8 cellular contexts compared by ENCODE assay signal in the genomic region with DNA sequence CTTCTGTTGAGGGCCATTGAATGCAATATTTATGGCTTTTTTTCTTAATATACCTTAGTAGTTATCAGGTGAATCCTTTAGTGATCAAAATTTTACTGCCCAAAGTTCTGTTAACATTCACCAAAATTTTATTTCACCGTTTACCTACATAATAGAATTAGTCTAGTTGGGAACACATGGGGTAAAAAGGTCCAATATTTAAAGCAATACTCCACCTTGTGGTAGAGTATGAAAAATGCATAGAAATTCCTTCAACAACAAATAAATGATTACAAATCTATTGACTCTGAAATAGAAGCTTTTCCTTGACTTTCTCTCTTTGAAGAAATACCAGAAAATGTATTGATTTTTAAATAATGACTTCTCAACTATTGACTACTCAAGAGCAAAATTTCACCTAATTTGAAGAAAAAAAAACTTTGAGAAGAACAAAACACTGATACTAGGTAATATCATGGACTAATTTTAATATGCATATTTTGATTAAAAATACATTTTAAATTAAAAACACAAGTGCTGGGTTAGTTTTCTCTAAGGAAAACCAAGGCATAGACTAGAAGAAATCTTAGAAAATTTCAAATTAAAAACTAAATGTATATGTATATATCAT. TPM values are rescaled to one million over a fixed set of nuclear protein-coding genes. Genes with fewer than 3 reads are reported as not detected.
DNase-seq lines count a peak whose midpoint lies in the region; ATAC-seq and TF ChIP-seq lines count a peak whose summit lies in the region.

No MANE protein-coding gene starts in this region.

- H3K4me3 Mint-ChIP-seq in nephron, result no peak overlapping the region

- H3K36me3 Mint-ChIP-seq in nephron (ENCODE audit: low read depth), result no peaks in the 10 kb centered on the region

- DNase-seq in ACHN (peak; percentile 56), NCI-H748 (lab: John Stamatoyannopoulos, UW; ENCODE audit: unreplicated experiment) (peak; percentile 51), cerebellum (ENCODE audit: low spot score) (peak; percentile 2)
- no peak for DNase-seq in activated CD4-positive, alpha-beta T cell treated with anti-CD3 and anti-CD28 coated beads for 4 hours
- DNase-seq in activated naive CD4-positive, alpha-beta T cell treated with Interleukin-2 at 50 U/mL for 16 hours, result no peak

- in situ Hi-C loops in ACHN (cut with HindIII; ENCODE audit: low pct_ligation_motif_present, low pct_unique_long_range_greater_than_20kb, low sequenced_read_pairs), result no loop called here

- H3K9me3 Mint-ChIP-seq in nephron, result no peaks in the 10 kb centered on the region

- peak; percentile 54 for ATAC-seq in GM18502 (IDR thresholded peaks at IDR 0.05; ENCODE audit: poor library complexity, unreplicated experiment)
- peak; percentile 42 for ATAC-seq in HG03139 (IDR thresholded peaks at IDR 0.05; ENCODE audit: unreplicated experiment)

- no peak overlapping the region for H3K27ac Mint-ChIP-seq in nephron

- no peaks in the 10 kb centered on the region for H3K4me1 Mint-ChIP-seq in nephron

- H3K27me3 Mint-ChIP-seq in nephron (ENCODE audit: low read depth), result peaks cover 13% of the 10 kb centered on the region

- peak; percentile 57 to 84 (median 59) for TF ChIP-seq CTCF in nephron (IDR thresholded peaks at IDR 0.05; ENCODE audit: unreplicated experiment in 3 of 3)

RNA-seq across cellular contexts. Expression of a gene that starts 43.3 kb away (rescaled TPM):
- 9.3 TPM for total RNA-seq in cerebellum

Comparison
In these comparisons a context has a peak if more than half of its experiments do, and no peak if none do; other contexts are left out.
1. DNase-seq: peak in ACHN (single experiment), NCI-H748 (single experiment) and cerebellum (single experiment); none in activated CD4-positive, alpha-beta T cell treated with anti-CD3 and anti-CD28 coated beads for 4 hours (0 of 2) and activated naive CD4-positive, alpha-beta T cell treated with Interleukin-2 at 50 U/mL for 16 hours (single experiment).